In the genomic region with DNA sequence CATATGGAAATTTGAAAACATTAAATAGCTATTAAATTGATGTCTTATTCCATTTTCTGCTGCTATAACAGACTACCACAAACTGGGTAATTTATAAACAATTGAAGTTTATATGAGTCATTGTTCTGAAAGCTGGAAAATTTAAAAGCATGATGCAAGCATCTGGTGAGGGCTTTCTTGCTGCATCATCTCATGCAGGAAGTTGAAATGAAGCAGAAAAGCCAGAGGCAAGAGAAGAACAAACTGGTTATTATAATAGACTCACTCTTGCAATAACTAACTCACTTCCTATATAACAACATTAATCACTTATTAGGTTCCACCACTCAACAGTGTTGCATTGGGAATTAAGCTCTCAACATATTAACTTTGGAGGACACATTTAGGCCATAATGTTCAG, we compare ENCODE assay signal across 12 cellular contexts.
A peak's percentile ranks its signal among the peaks of the same experiment; 100 is the strongest.
DNase-seq lines count a peak whose midpoint lies in the region; ATAC-seq and TF ChIP-seq lines count a peak whose summit lies in the region.
"Had no signal": no experiment of that assay in that cellular context is flagged by ENCODE, and none has a peak within 500 bp of the region (broad histone marks: within the 10 kb centered on the region; RNA-seq: fewer than 3 reads in every experiment).

No MANE protein-coding gene starts in this region.

- peaks cover 4% of the 10 kb centered on the region; the same call in 1 of the 2 replicates for H3F3A ChIP-seq in GM23248 (ENCODE audit: insufficient read depth)

- no peak overlapping the region for H3K4me3 ChIP-seq in GM23248
- H3K4me3 ChIP-seq: left lung had no signal

- peak overlapping the region; percentile 2 for H3K4me2 ChIP-seq in GM23248 (ENCODE audit: unreplicated experiment)

- no peak overlapping the region for H3K9ac ChIP-seq in GM23248

- DNase-seq in GM23248 (peak; percentile 84), NOMO-1 treated with dmso at 0.1 percent for 144 hours (lab: John Stamatoyannopoulos, UW; ENCODE audit: unreplicated experiment) (peak; percentile 57), astrocyte of the hippocampus (ENCODE audit: low read depth, low spot score) (peak; percentile 42), left kidney (ENCODE audit: low read depth, low spot score) (peak; percentile 46), activated T-cell treated with anti-CD3 and anti-CD28 coated beads for 4 hours (no peak)
- no peak for DNase-seq in activated CD8-positive, alpha-beta T cell treated with anti-CD3 and anti-CD28 coated beads for 36 hours
- DNase-seq: activated CD8-positive, alpha-beta memory T cell treated with anti-CD3 and anti-CD28 coated beads for 24 hours; erythroblast; left lung; SHP77 treated with DMSO at 0.1 percent for 48 hours had no signal

- in situ Hi-C loops in GM23248 (cut with MboI) = no loop called here

- H3K36me3 Mint-ChIP-seq in activated CD8-positive, alpha-beta T cell treated with anti-CD3 and anti-CD28 coated beads for 36 hours (ENCODE audit: low read depth) = no peaks in the 10 kb centered on the region

- no peaks in the 10 kb centered on the region for H3K36me3 ChIP-seq in GM23248 (ENCODE audit: low read depth)
- H3K36me3 ChIP-seq: left lung had no signal

- intact Hi-C loops in activated CD8-positive, alpha-beta T cell treated with anti-CD3 and anti-CD28 coated beads for 36 hours (cut with micrococcal nuclease) = no loop called here

- peaks cover 2% of the 10 kb centered on the region for H3K9me3 Mint-ChIP-seq in activated CD8-positive, alpha-beta T cell treated with anti-CD3 and anti-CD28 coated beads for 36 hours

- CTCF ChIA-PET in activated CD8-positive, alpha-beta T cell treated with anti-CD3 and anti-CD28 coated beads for 36 hours (lab: Charles Lee) = no interaction called here

- H3K9me3 ChIP-seq in GM23248 (ENCODE audit: low read depth) = no peaks in the 10 kb centered on the region

- H3K4me3 Mint-ChIP-seq in activated CD8-positive, alpha-beta T cell treated with anti-CD3 and anti-CD28 coated beads for 36 hours = no peak overlapping the region

- no peaks in the 10 kb centered on the region for H3K4me1 Mint-ChIP-seq in activated CD8-positive, alpha-beta T cell treated with anti-CD3 and anti-CD28 coated beads for 36 hours (ENCODE audit: low read depth)

- ATAC-seq in HG02759 (IDR thresholded peaks at IDR 0.05; ENCODE audit: unreplicated experiment) (no peak), HG03135 (IDR thresholded peaks at IDR 0.05; ENCODE audit: unreplicated experiment) (no peak)
- no peak for ATAC-seq in activated CD8-positive, alpha-beta T cell treated with anti-CD3 and anti-CD28 coated beads for 36 hours
- ATAC-seq: left lung had no signal

- no peaks in the 10 kb centered on the region for H3K27me3 Mint-ChIP-seq in activated CD8-positive, alpha-beta T cell treated with anti-CD3 and anti-CD28 coated beads for 36 hours

- POLR2A ChIA-PET in activated CD8-positive, alpha-beta T cell treated with anti-CD3 and anti-CD28 coated beads for 36 hours (lab: Charles Lee) = no interaction called here

- peaks cover 5% of the 10 kb centered on the region; the same call in 1 of the 2 replicates for H3K4me1 ChIP-seq in GM23248 (ENCODE audit: insufficient read depth)
- H3K4me1 ChIP-seq: left lung had no signal

- no peak for TF ChIP-seq CTCF in activated CD8-positive, alpha-beta T cell treated with anti-CD3 and anti-CD28 coated beads for 36 hours (IDR thresholded peaks at IDR 0.05)

- H3K27ac Mint-ChIP-seq in activated CD8-positive, alpha-beta T cell treated with anti-CD3 and anti-CD28 coated beads for 36 hours = no peak overlapping the region

- H3K79me2 ChIP-seq in GM23248 (ENCODE audit: insufficient read depth) = no peaks in the 10 kb centered on the region

- no peaks in the 10 kb centered on the region for H3K27me3 ChIP-seq in GM23248 (replicated peaks; ENCODE audit: insufficient read depth)
- H3K27me3 ChIP-seq: left lung had no signal

- no peaks in the 10 kb centered on the region for H3K9me2 ChIP-seq in GM23248 (ENCODE audit: insufficient read depth)

- no peaks in the 10 kb centered on the region for H4K20me1 ChIP-seq in GM23248 (ENCODE audit: insufficient read depth)

- peak overlapping the region; percentile 61 for H3K27ac ChIP-seq in GM23248
- H3K27ac ChIP-seq: left lung had no signal

- H2AFZ ChIP-seq in GM23248 = peak overlapping the region; percentile 28; the same call in 1 of the 2 replicates

Comparison
In these comparisons a context has a peak if more than half of its experiments do, and no peak if none do; other contexts are left out.
1. DNase-seq: peak in GM23248 (single experiment), NOMO-1 treated with dmso at 0.1 percent for 144 hours (single experiment), astrocyte of the hippocampus (single experiment) and left kidney (single experiment); none in activated CD8-positive, alpha-beta T cell treated with anti-CD3 and anti-CD28 coated beads for 36 hours (single experiment) and activated T-cell treated with anti-CD3 and anti-CD28 coated beads for 4 hours (single experiment).